Comparison of ENCODE assay signal across 17 cellular contexts in the genomic region with DNA sequence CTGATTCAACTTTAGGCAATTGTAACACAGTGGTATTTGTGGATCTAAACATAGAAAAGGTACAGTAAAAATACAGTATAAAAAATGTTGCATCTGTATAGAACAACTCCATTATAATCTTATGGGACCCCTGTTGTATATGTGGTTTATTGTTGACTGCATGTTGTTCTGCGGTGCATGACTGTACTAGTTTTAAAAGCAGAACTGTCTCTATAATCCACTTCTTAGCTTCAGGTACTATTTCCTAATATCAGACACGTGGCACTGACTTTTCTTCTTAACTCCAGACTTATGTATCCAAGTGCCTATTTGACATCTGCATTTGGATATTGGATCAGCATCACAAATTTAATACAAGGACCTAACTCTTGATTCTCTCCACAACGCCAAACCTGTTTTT. TPM values are rescaled to one million over a fixed set of nuclear protein-coding genes. Genes with fewer than 3 reads are reported as not detected.
DNase-seq lines count a peak whose midpoint lies in the region; ATAC-seq, FAIRE-seq and TF ChIP-seq lines count a peak whose summit lies in the region.
"Had no signal": no experiment of that assay in that cellular context is flagged by ENCODE, and none has a peak within 500 bp of the region (broad histone marks: within the 10 kb centered on the region; RNA-seq: fewer than 3 reads in every experiment).

No MANE protein-coding gene starts in this region.

- BruUV-seq in IMR-90 (replicated peaks; lab: Mats Ljungman, UMichigan) (no TSS peak), GM12878 (replicated peaks; lab: Mats Ljungman, UMichigan) (no TSS peak)

- H3K4me3 ChIP-seq in IMR-90 (ENCODE audit: insufficient read depth, low read depth, low read length): no peak overlapping the region
- H3K4me3 ChIP-seq in GM12878: no peak overlapping the region
- H3K4me3 ChIP-seq in small intestine (ENCODE audit: low read depth in 1 of 2, low read length in 2 of 2): no peak overlapping the region
- H3K4me3 ChIP-seq: sigmoid colon had no signal

- POLR2A ChIA-PET in IMR-90 (lab: Charles Lee; ENCODE audit: unreplicated experiment) (no interaction called here), GM12878 (lab: Charles Lee) (interaction anchor here (0.7 to 10.3 kb wide), 6 partner anchors 10 to 41 kb away, joined by 3 to 91 read pairs (median 6); no protein-coding TSS in a partner anchor)

- H4K91ac ChIP-seq in IMR-90 (ENCODE audit: insufficient read depth, low read depth, low read length): no peak overlapping the region

- H3K4me3 Mint-ChIP-seq in activated naive CD4-positive, alpha-beta T cell treated with anti-CD3 and anti-CD28 coated beads, Interleukin-2, amount 50 U/mL, for 24 hours: no peak overlapping the region
- peak overlapping the region; percentile 19 for H3K4me3 Mint-ChIP-seq in stimulated activated memory B cell treated with anti-CD40 and anti-IgM and Interleukin-4, amounts not matched to agents 10 μg/mL and 1 μg/mL and 100 μg/mL, for 72 hours

- H4K20me1 ChIP-seq in IMR-90 (ENCODE audit: insufficient read depth, low read length) (peaks cover 17% of the 10 kb centered on the region; the same call in 1 of the 2 replicates), GM12878 (ENCODE audit: control insufficient read depth, insufficient read depth) (no peaks in the 10 kb centered on the region)

- H3K23ac ChIP-seq in IMR-90 (ENCODE audit: low read depth, low read length): peak overlapping the region; percentile 24; the same call in 1 of the 2 replicates

- H3K9me3 ChIP-seq in IMR-90 (ENCODE audit: control insufficient read depth, insufficient read depth, low read length) (no peaks in the 10 kb centered on the region), GM12878 (replicated peaks; ENCODE audit: control insufficient read depth, insufficient read depth, low read length) (no peaks in the 10 kb centered on the region), small intestine (ENCODE audit: control insufficient read depth, low read depth) (no peaks in the 10 kb centered on the region)
- H3K9me3 ChIP-seq: sigmoid colon had no signal

- peaks cover 21% of the 10 kb centered on the region for H3K9me1 ChIP-seq in IMR-90 (ENCODE audit: insufficient read depth, low read length)

- H3K79me1 ChIP-seq in IMR-90 (ENCODE audit: low read depth in 1 of 2, low read length in 2 of 2): peaks cover 46 to 83% of the 10 kb centered on the region in 2 experiments

- H2BK15ac ChIP-seq in IMR-90 (ENCODE audit: low read depth, low read length): no peak overlapping the region; the same call in 2 of the 3 replicates

- 71% methylated on average over 1 of the region's 3 CpGs; no CpG with 5 or more reads in 1 of the 2 experiments for WGBS in IMR-90 (ENCODE audit: extremely low coverage in 2 of 2, insufficient read length in 1 of 2), 2 experiments
- WGBS in GM12878 (ENCODE audit: insufficient coverage, insufficient replicate concordance, low lambda C conversion rate, missing lambda C conversion rate): 40% methylated on average over 3 of the region's 3 CpGs
- 90 to 94% (median 92%) methylated on average over 3 of the region's 3 CpGs for WGBS in small intestine, 3 donors

- 0 out of 2 replicates have a peak overlapping the region, but pooled peaks have one; percentile 74 for H2AK5ac ChIP-seq in IMR-90 (ENCODE audit: low read depth, low read length)

- peaks cover 20% of the 10 kb centered on the region for H3K4me1 ChIP-seq in IMR-90 (ENCODE audit: control insufficient read depth, insufficient read depth, low read length)
- H3K4me1 ChIP-seq in GM12878 (ENCODE audit: control insufficient read depth, insufficient read depth, low read length): peaks cover 70% of the 10 kb centered on the region
- H3K4me1 ChIP-seq in small intestine (ENCODE audit: control insufficient read depth in 2 of 2, insufficient read depth in 1 of 2, low read depth in 1 of 2, low read length in 1 of 2): peaks cover 9 to 14% of the 10 kb centered on the region in 2 donors

- H4K8ac ChIP-seq in IMR-90 (ENCODE audit: low read depth in 2 of 2, low read length in 2 of 2): no peak overlapping the region

- peak overlapping the region; percentile 49 for H2BK5ac ChIP-seq in IMR-90 (ENCODE audit: low read depth, low read length, poor library complexity, severe bottlenecking)

- no peak overlapping the region for H3K4me2 ChIP-seq in IMR-90 (ENCODE audit: low read depth, low read length)
- H3K4me2 ChIP-seq in GM12878 (ENCODE audit: control insufficient read depth, insufficient read depth): 0 out of 2 replicates have a peak overlapping the region, but pooled peaks have one; percentile 98

- no peak overlapping the region for H3K18ac ChIP-seq in IMR-90 (ENCODE audit: low read depth, low read length)

- no peaks in the 10 kb centered on the region for H3K27me3 ChIP-seq in IMR-90 (ENCODE audit: control insufficient read depth, insufficient read depth, low read length)
- H3K27me3 ChIP-seq in GM12878 (replicated peaks in 1 of 2; ENCODE audit: control insufficient read depth in 2 of 2, insufficient read depth in 2 of 2, low read length in 1 of 2): no peaks in the 10 kb centered on the region
- H3K27me3 ChIP-seq in small intestine (ENCODE audit: control insufficient read depth in 2 of 2, insufficient read depth in 2 of 2, low read length in 2 of 2): no peaks in the 10 kb centered on the region
- H3K27me3 ChIP-seq: sigmoid colon had no signal

- H3K27ac Mint-ChIP-seq in activated naive CD4-positive, alpha-beta T cell treated with anti-CD3 and anti-CD28 coated beads, Interleukin-2, amount 50 U/mL, for 24 hours: peak overlapping the region; percentile 97
- H3K27ac Mint-ChIP-seq in stimulated activated memory B cell treated with anti-CD40 and anti-IgM and Interleukin-4, amounts not matched to agents 10 μg/mL and 1 μg/mL and 100 μg/mL, for 72 hours: peak overlapping the region; percentile 78

- no peak for ATAC-seq in IMR-90 (ENCODE audit: low read depth)
- ATAC-seq in GM12878: no peak
- ATAC-seq in stimulated activated memory B cell treated with anti-CD40 and anti-IgM and Interleukin-4, amounts not matched to agents 10 μg/mL and 1 μg/mL and 100 μg/mL, for 72 hours: peak; percentile 56
- ATAC-seq in HG03469 (IDR thresholded peaks at IDR 0.05; ENCODE audit: unreplicated experiment): no peak
- ATAC-seq: left colon had no signal

- FAIRE-seq in GM12878 (lab: Jason Lieb, UNC) (no peak), small intestine (lab: Jason Lieb, UNC) (no peak)

- H2BK120ac ChIP-seq in IMR-90 (ENCODE audit: low read depth, low read length): no peak overlapping the region

- SMC1A ChIA-PET in GM12878 (lab: Charles Lee; ENCODE audit: uncharacterized antibody, unreplicated experiment): interaction anchor here (0.8 to 14.6 kb wide), 5 partner anchors 9 to 37 kb away, joined by 3 to 265 read pairs (median 15); partner anchors contain the start of gene PACS1

- CTCF ChIA-PET in IMR-90 (lab: Yijun Ruan, JAX) (interaction anchor here (0.6 kb wide), 1 partner anchor 102 kb away, joined by 3 read pairs; no protein-coding TSS in a partner anchor), GM12878 (lab: Yijun Ruan, JAX) (interaction anchor here (0.9 to 12.2 kb wide), 6 partner anchors 8 to 66 kb away, joined by 3 to 109 read pairs (median 4); partner anchors contain the start of gene PACS1)

- TF ChIP-seq CTCF in IMR-90 (conservative IDR thresholded peaks at IDR 0.05; ENCODE audit: low read depth, low read length): no peak
- no peak for TF ChIP-seq CTCF in GM12878 (IDR thresholded peaks at IDR 0.05 in 2 of 3, conservative IDR thresholded peaks at IDR 0.05 in 1 of 3; ENCODE audit: control insufficient read depth in 2 of 3, extremely low read depth in 1 of 3, insufficient read depth in 1 of 3, low read depth in 3 of 3, low read length in 3 of 3)

- no peak overlapping the region for H2BK20ac ChIP-seq in IMR-90 (ENCODE audit: low read depth, low read length)

- H4K5ac ChIP-seq in IMR-90 (ENCODE audit: low read depth, low read length): no peak overlapping the region

- no peak overlapping the region; the same call in 1 of the 2 replicates for H3K14ac ChIP-seq in IMR-90 (replicated peaks; ENCODE audit: low read depth, low read length)

- H3K79me2 ChIP-seq in GM12878 (ENCODE audit: control insufficient read depth, insufficient read depth, low read length): peaks cover 57% of the 10 kb centered on the region

- H3K27ac ChIP-seq in IMR-90 (ENCODE audit: insufficient read depth, low read length) (no peak overlapping the region), GM12878 (ENCODE audit: control insufficient read depth, insufficient read depth) (peak overlapping the region; percentile 88), small intestine (ENCODE audit: low read depth in 1 of 2, low read length in 1 of 2) (no peak overlapping the region)
- H3K27ac ChIP-seq: sigmoid colon had no signal

- in situ Hi-C loops in IMR-90 (cut with MboI; ENCODE audit: low sequenced_read_pairs): no loop called here
- in situ Hi-C loops in GM12878 (cut with MboI): no loop called here

- no peak overlapping the region for H3K9ac ChIP-seq in IMR-90 (ENCODE audit: low read depth, low read length)
- H3K9ac ChIP-seq in GM12878 (ENCODE audit: control insufficient read depth, insufficient read depth, low read length): no peak overlapping the region

- TF ChIP-seq POLR2A in IMR-90 (IDR thresholded peaks at IDR 0.05; ENCODE audit: low read depth, low read length) (no peak), GM12878 (IDR thresholded peaks at IDR 0.05; ENCODE audit: low read depth, low read length) (no peak)

- no peaks in the 10 kb centered on the region for H3K9me3 Mint-ChIP-seq in activated naive CD4-positive, alpha-beta T cell treated with anti-CD3 and anti-CD28 coated beads, Interleukin-2, amount 50 U/mL, for 24 hours
- no peaks in the 10 kb centered on the region for H3K9me3 Mint-ChIP-seq in stimulated activated memory B cell treated with anti-CD40 and anti-IgM and Interleukin-4, amounts not matched to agents 10 μg/mL and 1 μg/mL and 100 μg/mL, for 72 hours

- TF ChIP-seq RAD21 in IMR-90 (IDR thresholded peaks at IDR 0.05; ENCODE audit: low read length) (no peak), GM12878 (IDR thresholded peaks at IDR 0.05; ENCODE audit: insufficient read depth, low read depth, low read length) (no peak)

- H2AK9ac ChIP-seq in IMR-90 (replicated peaks; ENCODE audit: low read depth, low read length, poor library complexity): no peak overlapping the region

- RAD21 ChIA-PET in GM12878 (lab: Charles Lee; ENCODE audit: unreplicated experiment): interaction anchor here (1.0 to 1.5 kb wide), 2 partner anchors 11 to 33 kb away, joined by 3 read pairs; no protein-coding TSS in a partner anchor

- no peak overlapping the region for H3K56ac ChIP-seq in IMR-90 (ENCODE audit: extremely low read depth, insufficient read depth, low read length)

- DNase-seq in activated naive CD4-positive, alpha-beta T cell treated with Interleukin-2 at 50 U/mL for 16 hours: no peak
- DNase-seq in IMR-90 (no peak), GM12878 (ENCODE audit: low read depth, low spot score) (no peak), small intestine (no peak), posterior cingulate gyrus (no peak)
- DNase-seq: activated CD4-positive, alpha-beta T cell treated with anti-CD3 and anti-CD28 coated beads for 1 hour; anterior cingulate cortex; GDM1; GOT3; left colon; NCI-H2029; NCI-H510A treated with DMSO at 0.1 percent for 48 hours; SIG-M5; sigmoid colon had no signal

- no peak overlapping the region for H2AFZ ChIP-seq in IMR-90 (replicated peaks; ENCODE audit: low read length, poor library complexity)
- H2AFZ ChIP-seq in GM12878 (ENCODE audit: control insufficient read depth, low read depth, low read length): no peak overlapping the region

- no peaks in the 10 kb centered on the region for H3K36me3 ChIP-seq in IMR-90 (ENCODE audit: control insufficient read depth, insufficient read depth, low read length)
- peaks cover 0 to 7% of the 10 kb centered on the region in 2 experiments; a peak in 2 of 4 replicates for H3K36me3 ChIP-seq in GM12878 (ENCODE audit: control insufficient read depth in 2 of 2, insufficient read depth in 2 of 2, low read length in 1 of 2)
- no peaks in the 10 kb centered on the region for H3K36me3 ChIP-seq in small intestine (ENCODE audit: control insufficient read depth in 2 of 2, insufficient read depth in 2 of 2, low read length in 2 of 2)
- H3K36me3 ChIP-seq: sigmoid colon had no signal

- H3K27me3 Mint-ChIP-seq in activated naive CD4-positive, alpha-beta T cell treated with anti-CD3 and anti-CD28 coated beads, Interleukin-2, amount 50 U/mL, for 24 hours: no peaks in the 10 kb centered on the region
- H3K27me3 Mint-ChIP-seq in stimulated activated memory B cell treated with anti-CD40 and anti-IgM and Interleukin-4, amounts not matched to agents 10 μg/mL and 1 μg/mL and 100 μg/mL, for 72 hours: no peaks in the 10 kb centered on the region

- no peak overlapping the region for H3K4ac ChIP-seq in IMR-90 (ENCODE audit: low read depth, low read length)

- dilution Hi-C loops in IMR-90 (cut with HindIII; ENCODE audit: low sequenced_read_pairs, unreplicated experiment): no loop called here

- H3K36me3 Mint-ChIP-seq in activated naive CD4-positive, alpha-beta T cell treated with anti-CD3 and anti-CD28 coated beads, Interleukin-2, amount 50 U/mL, for 24 hours: no peaks in the 10 kb centered on the region
- H3K36me3 Mint-ChIP-seq in stimulated activated memory B cell treated with anti-CD40 and anti-IgM and Interleukin-4, amounts not matched to agents 10 μg/mL and 1 μg/mL and 100 μg/mL, for 72 hours: peaks cover 12% of the 10 kb centered on the region

- peaks cover 90% of the 10 kb centered on the region for H3K4me1 Mint-ChIP-seq in activated naive CD4-positive, alpha-beta T cell treated with anti-CD3 and anti-CD28 coated beads, Interleukin-2, amount 50 U/mL, for 24 hours
- peaks cover 83% of the 10 kb centered on the region for H3K4me1 Mint-ChIP-seq in stimulated activated memory B cell treated with anti-CD40 and anti-IgM and Interleukin-4, amounts not matched to agents 10 μg/mL and 1 μg/mL and 100 μg/mL, for 72 hours

- intact Hi-C loops in IMR-90 (cut with micrococcal nuclease): loop anchor here (5.0 kb wide), 1 partner anchor 39 kb away; the partner anchor contains the start of gene PACS1
- intact Hi-C loops in GM12878 (cut with micrococcal nuclease; ENCODE audit: unreplicated experiment): no loop called here
- intact Hi-C loops in posterior cingulate gyrus (cut with DNase I): no loop called here

- TF ChIP-seq EP300 in GM12878 (IDR thresholded peaks at IDR 0.05; ENCODE audit: borderline replicate concordance in 1 of 2, control insufficient read depth in 1 of 2, low read depth in 2 of 2, low read length in 2 of 2): no peak

RNA-seq across cellular contexts. Expression of gene PACS1, which starts 41.1 kb away (rescaled TPM):
- total RNA-seq in IMR-90 (2012; rRNA removed) (7.3 and 8.6 TPM in 2 replicates), GM12878 (2014; rRNA removed) (11.4 and 14.7 TPM in 2 replicates), GM12878 (2014; rRNA removed; fragmentation: Illumina TruSeq; extraction: Trizol) (13.9 and 15.0 TPM in 2 replicates), GM12878 (2021) (71.9 and 74.3 TPM in 2 replicates)
- polyA plus RNA-seq in IMR-90 (2012; rRNA removed) (29.0 and 32.0 TPM in 2 replicates), GM12878 (2011; rRNA removed) (22.3 and 27.2 TPM in 2 replicates), GM12878 (2014; fragmentation: Illumina TruSeq; extraction: Trizol) (24.8 and 40.1 TPM in 2 replicates), GM12878 (2014; fragmentation: Nextera tagmentation; extraction: Ambion mirVana) (1 to 10 TPM; 1.1 to 1.2 TPM), GM12878 (2014; rRNA removed) (30.3 and 35.6 TPM in 2 replicates), GM12878 (2016; fragmentation: Nextera tagmentation; extraction: Ambion mirVana) (10 to 100 TPM; 16.5 to 19.3 TPM), small intestine (10 to 100 TPM in 1 of 3 donors, 1 to 10 TPM in 2; 4.0 to 13.2 (median 6.8) TPM)
- polyA plus RNA-seq in IMR-90 (2012; cell fraction: cytosol; rRNA removed): 22.7 and 37.8 TPM in 2 replicates
- polyA plus RNA-seq in IMR-90 (2012; cell fraction: nucleus; rRNA removed; ENCODE audit: low replicate concordance): 54.0 and 75.8 TPM in 2 replicates
- 218 and 227 TPM in 2 replicates for total RNA-seq in GM12878 (2013; cell fraction: nucleolus; rRNA removed)
- 39.8 TPM for polyA plus RNA-seq in GM12878 (2011; ENCODE audit: low read depth)
- polyA plus RNA-seq in GM12878 (2011; cell fraction: cytosol; rRNA removed): 22.9 and 29.1 TPM in 2 replicates
- polyA plus RNA-seq in GM12878 (2011; cell fraction: nucleus; rRNA removed): 54.4 and 80.0 TPM in 2 replicates
- polyA plus RNA-seq in GM12878 (2012): 74.3 and 85.8 TPM in 2 replicates
- 69.0 and 103 TPM in 2 replicates for polyA minus RNA-seq in GM12878 (2011; rRNA and poly(A)+ RNA removed)
- polyA minus RNA-seq in GM12878 (2011; cell fraction: cytosol; rRNA and poly(A)+ RNA removed): 39.8 and 50.6 TPM in 2 replicates
- 40.5 and 66.1 TPM in 2 replicates for polyA minus RNA-seq in GM12878 (2011; cell fraction: nucleus; rRNA and poly(A)+ RNA removed)

RNA-seq across cellular contexts. Expression of gene SF3B2, which starts 59.0 kb away (rescaled TPM):
- total RNA-seq in IMR-90 (2012; rRNA removed): 120 and 164 TPM in 2 replicates
- polyA plus RNA-seq in IMR-90 (2012; rRNA removed): 110 and 122 TPM in 2 replicates
- polyA plus RNA-seq in IMR-90 (2012; cell fraction: cytosol; rRNA removed): 69.3 and 85.8 TPM in 2 replicates
- polyA plus RNA-seq in IMR-90 (2012; cell fraction: nucleus; rRNA removed; ENCODE audit: low replicate concordance): 115 and 125 TPM in 2 replicates
- 164 and 227 TPM in 2 replicates for total RNA-seq in GM12878 (2013; cell fraction: nucleolus; rRNA removed)
- 124 and 138 TPM in 2 replicates for total RNA-seq in GM12878 (2014; rRNA removed)
- total RNA-seq in GM12878 (2014; rRNA removed; fragmentation: Illumina TruSeq; extraction: Trizol): 144 and 150 TPM in 2 replicates
- total RNA-seq in GM12878 (2021): 232 and 235 TPM in 2 replicates
- 102 TPM for polyA plus RNA-seq in GM12878 (2011; ENCODE audit: low read depth)
- polyA plus RNA-seq in GM12878 (2011; rRNA removed): 55.7 and 91.4 TPM in 2 replicates
- polyA plus RNA-seq in GM12878 (2011; cell fraction: cytosol; rRNA removed): 123 and 134 TPM in 2 replicates
- 123 and 176 TPM in 2 replicates for polyA plus RNA-seq in GM12878 (2011; cell fraction: nucleus; rRNA removed)
- 154 and 158 TPM in 2 replicates for polyA plus RNA-seq in GM12878 (2012)
- polyA plus RNA-seq in GM12878 (2014; fragmentation: Illumina TruSeq; extraction: Trizol): 220 and 221 TPM in 2 replicates
- polyA plus RNA-seq in GM12878 (2014; fragmentation: Nextera tagmentation; extraction: Ambion mirVana): 100 to 1,000 TPM in 1 of 2 experiments, 10 to 100 TPM in 1; 56.3 to 123 TPM
- 126 and 128 TPM in 2 replicates for polyA plus RNA-seq in GM12878 (2014; rRNA removed)
- polyA plus RNA-seq in GM12878 (2016; fragmentation: Nextera tagmentation; extraction: Ambion mirVana): 100 to 1,000 TPM; 243 to 245 TPM
- polyA minus RNA-seq in GM12878 (2011; rRNA and poly(A)+ RNA removed): 46.3 and 58.3 TPM in 2 replicates
- polyA minus RNA-seq in GM12878 (2011; cell fraction: cytosol; rRNA and poly(A)+ RNA removed): 49.4 and 57.5 TPM in 2 replicates
- polyA minus RNA-seq in GM12878 (2011; cell fraction: nucleus; rRNA and poly(A)+ RNA removed): 25.9 and 41.6 TPM in 2 replicates
- polyA plus RNA-seq in small intestine: 100 to 1,000 TPM; 106 to 132 (median 112) TPM
